Comparison of ENCODE assay signal across 8 cellular contexts in genomic region chr15:63833246-63833696, GRCh38. TPM values are rescaled to one million over a fixed set of nuclear protein-coding genes. Genes with fewer than 3 reads are reported as not detected.
DNase-seq lines count a peak whose midpoint lies in the region; ATAC-seq and TF ChIP-seq lines count a peak whose summit lies in the region.

No MANE protein-coding gene starts in this region.

- peak overlapping the region; percentile 92 for H3K4me3 Mint-ChIP-seq in neural progenitor cell

- peak overlapping the region; percentile 67 for H3K27ac Mint-ChIP-seq in neural progenitor cell

- peak overlapping the region; percentile 93 for H3K9ac ChIP-seq in HCT116 (ENCODE audit: low read length)
- peak overlapping the region; percentile 58 for H3K9ac ChIP-seq in neural progenitor cell

- H3K79me2 ChIP-seq in HCT116 (ENCODE audit: insufficient read depth, low read length) (peaks cover 11% of the 10 kb centered on the region), neural progenitor cell (ENCODE audit: low read depth) (peaks cover 49% of the 10 kb centered on the region)

- H3K4me2 ChIP-seq in HCT116 (ENCODE audit: low read length) (peak overlapping the region; percentile 92), neural progenitor cell (peak overlapping the region; percentile 95)

- H3F3A ChIP-seq in neural progenitor cell (ENCODE audit: low read depth): no peaks in the 10 kb centered on the region

- no peaks in the 10 kb centered on the region for H3K36me3 Mint-ChIP-seq in neural progenitor cell

- DNase-seq in GM10248 (ENCODE audit: extremely low spot score) (peak; percentile 48), HCT116 (ENCODE audit: low read depth, low spot score) (no peak), NB4 (ENCODE audit: low read depth) (peak; percentile 51), fibroblast of mammary gland (ENCODE audit: low read depth) (peak; percentile 17), neural progenitor cell (ENCODE audit: low spot score) (peak; percentile 90), GDM1 (lab: John Stamatoyannopoulos, UW) (no peak)
- peak; percentile 61 to 67 for DNase-seq in activated T-cell treated with anti-CD3 and anti-CD28 coated beads, Interleukin-2, amount 50 U/mL, for 48 hours

- ATAC-seq in HCT116: peak; percentile 57

- H3K27me3 Mint-ChIP-seq in neural progenitor cell (ENCODE audit: insufficient read depth, low read depth): peaks cover 4% of the 10 kb centered on the region

- no peak for TF ChIP-seq RAD21 in HCT116 (IDR thresholded peaks at IDR 0.05; ENCODE audit: low read depth)

- H3K27me3 ChIP-seq in HCT116 (ENCODE audit: insufficient read depth, low read length) (no peaks in the 10 kb centered on the region), neural progenitor cell (no peaks in the 10 kb centered on the region)

- intact Hi-C loops in HCT116 (cut with micrococcal nuclease): loop anchor here (5.0 kb wide), 1 partner anchor 234 kb away; no protein-coding TSS in a partner anchor

- no peaks in the 10 kb centered on the region for H3K9me3 ChIP-seq in HCT116 (ENCODE audit: control insufficient read depth in 1 of 2, insufficient read depth in 1 of 2, low read depth in 1 of 2, low read length in 2 of 2)
- H3K9me3 ChIP-seq in neural progenitor cell (ENCODE audit: low read depth): no peaks in the 10 kb centered on the region

- H4K20me1 ChIP-seq in HCT116 (ENCODE audit: insufficient read depth) (no peaks in the 10 kb centered on the region), neural progenitor cell (ENCODE audit: low read depth) (peaks cover 12% of the 10 kb centered on the region)

- H3K36me3 ChIP-seq in HCT116 (ENCODE audit: control insufficient read depth in 1 of 2, insufficient read depth in 2 of 2, low read length in 2 of 2) (no peaks in the 10 kb centered on the region), neural progenitor cell (no peaks in the 10 kb centered on the region), urinary bladder (ENCODE audit: insufficient read depth) (no peaks in the 10 kb centered on the region)

- under 1% methylated on average over 45 of the region's 45 CpGs for WGBS in urinary bladder

- RAD21 ChIA-PET in HCT116 (lab: Charles Lee; ENCODE audit: low non-redundant PET in 1 of 2, low total read pairs in 2 of 2, uncharacterized antibody in 2 of 2, unreplicated experiment in 2 of 2): no interaction called here

- BruUV-seq in HCT116 (replicated peaks; lab: Mats Ljungman, UMichigan): no TSS peak

- H3K4me1 ChIP-seq in HCT116 (ENCODE audit: control insufficient read depth in 1 of 2, insufficient read depth in 2 of 2, low read length in 2 of 2) (peaks cover 4 to 14% of the 10 kb centered on the region in 2 experiments; a peak in 3 of 4 replicates), neural progenitor cell (peaks cover 9% of the 10 kb centered on the region), urinary bladder (ENCODE audit: insufficient read depth) (no peaks in the 10 kb centered on the region)

- H3K9me2 ChIP-seq in HCT116 (ENCODE audit: insufficient read depth): no peaks in the 10 kb centered on the region

- peaks cover 19% of the 10 kb centered on the region for H3K4me1 Mint-ChIP-seq in neural progenitor cell

- H2AFZ ChIP-seq in HCT116 (ENCODE audit: low read depth, low read length, poor library complexity, severe bottlenecking) (no peak overlapping the region), neural progenitor cell (replicated peaks) (peak overlapping the region; percentile 65)

- H3K4me3 ChIP-seq in HCT116 (replicated peaks in 1 of 2; ENCODE audit: low read depth in 1 of 2, low read length in 2 of 2): peak overlapping the region; percentile 67 to 87
- H3K4me3 ChIP-seq in NB4 (ENCODE audit: low read depth, low read length): peak overlapping the region; percentile 71
- H3K4me3 ChIP-seq in fibroblast of mammary gland (ENCODE audit: control insufficient read depth, low read depth, low read length): peak overlapping the region; percentile 77
- H3K4me3 ChIP-seq in neural progenitor cell: peak overlapping the region; percentile 65
- peak overlapping the region; percentile 90 for H3K4me3 ChIP-seq in urinary bladder (ENCODE audit: low read depth, low read length)

- POLR2A ChIA-PET in GM10248 (lab: Yijun Ruan, JAX) (interaction anchor here (0.6 to 1.0 kb wide), 3 partner anchors 57 to 144 kb away, joined by 3 to 4 read pairs (median 3); no protein-coding TSS in a partner anchor), HCT116 (lab: Charles Lee) (no interaction called here)

- TF ChIP-seq POLR2A in HCT116 (IDR thresholded peaks at IDR 0.05; ENCODE audit: borderline replicate concordance, extremely low read depth, insufficient read depth, insufficient read length) (no peak), NB4 (IDR thresholded peaks at IDR 0.05; ENCODE audit: extremely low read depth, insufficient read length) (no peak)

- H3K9me3 Mint-ChIP-seq in neural progenitor cell: no peaks in the 10 kb centered on the region

- peak overlapping the region; percentile 73; the same call in 1 of the 2 replicates for H3K27ac ChIP-seq in HCT116 (ENCODE audit: low read depth, low read length)
- peak overlapping the region; percentile 50 for H3K27ac ChIP-seq in neural progenitor cell
- peak overlapping the region; percentile 88 for H3K27ac ChIP-seq in urinary bladder (ENCODE audit: low read depth)

- TF ChIP-seq CTCF in GM10248 (IDR thresholded peaks at IDR 0.05; ENCODE audit: control extremely low read depth, extremely low read depth, low read depth, missing control alignments) (no peak), HCT116 (IDR thresholded peaks at IDR 0.05 in 2 of 3, conservative IDR thresholded peaks at IDR 0.05 in 1 of 3; ENCODE audit: borderline replicate concordance in 1 of 3, insufficient read depth in 1 of 3, low read depth in 2 of 3, low read length in 2 of 3) (no peak), NB4 (IDR thresholded peaks at IDR 0.05; ENCODE audit: low read depth, low read length) (no peak), fibroblast of mammary gland (conservative IDR thresholded peaks at IDR 0.05; ENCODE audit: control insufficient read depth, insufficient read depth, low read depth, low read length) (no peak), neural progenitor cell (IDR thresholded peaks at IDR 0.05) (no peak)

- CTCF ChIA-PET in GM10248 (lab: Yijun Ruan, JAX): interaction anchor here (0.8 to 2.4 kb wide), 9 partner anchors 9 to 346 kb away, joined by 3 to 8 read pairs (median 4); no protein-coding TSS in a partner anchor
- CTCF ChIA-PET in HCT116 (lab: Charles Lee): interaction anchor here (1.5 kb wide), 1 partner anchor 213 kb away, joined by 3 read pairs; the partner anchor contains the start of gene DAPK2

TF ChIP-seq in HCT116, 20 proteins besides CTCF, POLR2A, EP300 and RAD21:
- no peak for TF ChIP-seq ZNF274 (IDR thresholded peaks at IDR 0.05; ENCODE audit: low read depth, low read length)
- TF ChIP-seq TCF7L2 (IDR thresholded peaks at IDR 0.05; ENCODE audit: borderline replicate concordance, extremely low read depth, insufficient read depth, insufficient read length): no peak
- TF ChIP-seq POLR2AphosphoS5 (IDR thresholded peaks at IDR 0.05; ENCODE audit: low read depth, low read length): no peak
- TF ChIP-seq EZH2phosphoT487 (IDR thresholded peaks at IDR 0.05; ENCODE audit: borderline replicate concordance): no peak
- TF ChIP-seq YY1 (IDR thresholded peaks at IDR 0.05; ENCODE audit: extremely low read depth, insufficient replicate concordance, low read depth, low read length): no peak
- no peak for TF ChIP-seq CEBPB (IDR thresholded peaks at IDR 0.05; ENCODE audit: low read depth)
- TF ChIP-seq CBX3 (IDR thresholded peaks at IDR 0.05; ENCODE audit: low read depth): no peak
- TF ChIP-seq SIN3A (IDR thresholded peaks at IDR 0.05; ENCODE audit: low read depth): no peak
- no peak for TF ChIP-seq EZH2 (IDR thresholded peaks at IDR 0.05)
- TF ChIP-seq FOSL1 (IDR thresholded peaks at IDR 0.05; ENCODE audit: low read depth): no peak
- no peak for TF ChIP-seq ZBTB33 (IDR thresholded peaks at IDR 0.05; ENCODE audit: extremely low read depth, insufficient replicate concordance, low read length)

RNA-seq across cellular contexts. Expression of gene HERC1, which starts 0.5 kb away (rescaled TPM):
- total RNA-seq in HCT116 (2021; ENCODE audit: unreplicated experiment): 32.7 TPM
- polyA plus RNA-seq in HCT116 (2012): 16.0 and 18.1 TPM in 2 replicates
- total RNA-seq in neural progenitor cell (ENCODE audit: low replicate concordance): 55.0 and 75.0 TPM in 2 replicates
- 134 TPM for total RNA-seq in urinary bladder
- polyA plus RNA-seq in urinary bladder: 44.6 TPM

Comparison
In these comparisons a context has a peak if more than half of its experiments do, and no peak if none do; other contexts are left out.
1. DNase-seq: peak in GM10248 (single experiment), NB4 (single experiment), activated T-cell treated with anti-CD3 and anti-CD28 coated beads, Interleukin-2, amount 50 U/mL, for 48 hours (2 of 2), fibroblast of mammary gland (single experiment) and neural progenitor cell (single experiment); none in HCT116 (single experiment) and GDM1 (single experiment).
2. Peak in every context shown above with its lines, with median percentiles within 50 percentile points of each other: H3K27ac ChIP-seq and H3K4me3 ChIP-seq.